18 cellular contexts compared by ENCODE assay signal in the genomic region with DNA sequence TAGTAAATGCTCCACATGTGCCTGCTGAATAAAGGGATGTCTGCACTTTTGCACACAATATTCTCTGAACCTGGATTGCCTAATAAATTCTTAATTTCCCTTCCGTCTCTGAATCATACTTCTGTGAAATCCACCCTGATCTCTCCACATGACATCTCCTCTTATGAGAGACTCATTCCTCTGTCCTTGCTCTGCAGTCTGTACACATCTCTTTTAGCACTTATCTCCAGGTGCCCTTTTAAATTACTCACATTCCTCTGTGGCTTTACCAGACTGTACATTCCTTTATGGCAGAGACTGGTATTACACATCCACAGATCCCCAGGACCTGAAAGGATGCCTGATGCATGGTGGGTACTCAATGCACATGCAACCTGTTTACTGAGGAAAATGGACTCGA.
DNase-seq lines count a peak whose midpoint lies in the region; ATAC-seq, FAIRE-seq and TF ChIP-seq lines count a peak whose summit lies in the region.
"Had no signal": no experiment of that assay in that cellular context is flagged by ENCODE, and none has a peak within 500 bp of the region (broad histone marks: within the 10 kb centered on the region; RNA-seq: fewer than 3 reads in every experiment).

No MANE protein-coding gene starts in this region.

- TF ChIP-seq POLR2A in H54 (IDR thresholded peaks at IDR 0.05; ENCODE audit: low read depth, low read length): no peak

- H3K4me1 ChIP-seq in adipocyte (ENCODE audit: control insufficient read depth, insufficient read depth, low read length) (peaks cover 20% of the 10 kb centered on the region), neural progenitor cell (no peaks in the 10 kb centered on the region)
- H3K4me1 ChIP-seq: lower lobe of right lung, vagina had no signal

- no peaks in the 10 kb centered on the region for H3F3A ChIP-seq in neural progenitor cell (ENCODE audit: low read depth)

- H3K4me3 Mint-ChIP-seq in neural progenitor cell: no peak overlapping the region
- no peak overlapping the region for H3K4me3 Mint-ChIP-seq in natural killer cell treated with Interleukin-12 subunit alpha and Interleukin-12 subunit beta and Interleukin-15 and Interleukin-18, amount 100 ng/mL, for 72 hours
- H3K4me3 Mint-ChIP-seq: activated CD4-positive, alpha-beta T cell treated with anti-CD3 and anti-CD28 coated beads, Interleukin-2, amount 10 ng/mL, durations not matched to agents 7 days and 5 days; activated T-cell treated with anti-CD3 and anti-CD28 coated beads, Interleukin-2, amount 50 U/mL, for 4 hours; neural crest cell; stimulated activated memory B cell treated with anti-CD40 and anti-IgM and Interleukin-4, amounts not matched to agents 10 μg/mL and 1 μg/mL and 100 μg/mL, for 72 hours had no signal

- H3K27me3 ChIP-seq in adipocyte (replicated peaks; ENCODE audit: control insufficient read depth, insufficient read depth, low read length): no peaks in the 10 kb centered on the region
- no peaks in the 10 kb centered on the region for H3K27me3 ChIP-seq in neural progenitor cell
- H3K27me3 ChIP-seq: vagina had no signal

- FAIRE-seq in H54 (lab: Jason Lieb, UNC): peak; percentile 69

- H3K9me3 Mint-ChIP-seq in neural progenitor cell: no peaks in the 10 kb centered on the region
- peaks cover 3% of the 10 kb centered on the region for H3K9me3 Mint-ChIP-seq in natural killer cell treated with Interleukin-12 subunit alpha and Interleukin-12 subunit beta and Interleukin-15 and Interleukin-18, amount 100 ng/mL, for 72 hours
- H3K9me3 Mint-ChIP-seq: activated CD4-positive, alpha-beta T cell treated with anti-CD3 and anti-CD28 coated beads, Interleukin-2, amount 10 ng/mL, durations not matched to agents 7 days and 5 days; activated T-cell treated with anti-CD3 and anti-CD28 coated beads, Interleukin-2, amount 50 U/mL, for 4 hours; neural crest cell; stimulated activated memory B cell treated with anti-CD40 and anti-IgM and Interleukin-4, amounts not matched to agents 10 μg/mL and 1 μg/mL and 100 μg/mL, for 72 hours had no signal

- no peaks in the 10 kb centered on the region for H3K27me3 Mint-ChIP-seq in neural progenitor cell (ENCODE audit: insufficient read depth, low read depth)
- H3K27me3 Mint-ChIP-seq in natural killer cell treated with Interleukin-12 subunit alpha and Interleukin-12 subunit beta and Interleukin-15 and Interleukin-18, amount 100 ng/mL, for 72 hours: no peaks in the 10 kb centered on the region
- H3K27me3 Mint-ChIP-seq: activated CD4-positive, alpha-beta T cell treated with anti-CD3 and anti-CD28 coated beads, Interleukin-2, amount 10 ng/mL, durations not matched to agents 7 days and 5 days; stimulated activated memory B cell treated with anti-CD40 and anti-IgM and Interleukin-4, amounts not matched to agents 10 μg/mL and 1 μg/mL and 100 μg/mL, for 72 hours had no signal

- no peaks in the 10 kb centered on the region for H3K79me2 ChIP-seq in neural progenitor cell (ENCODE audit: low read depth)

- no peak overlapping the region for H3K9ac ChIP-seq in adipocyte (ENCODE audit: low read length)
- no peak overlapping the region for H3K9ac ChIP-seq in neural progenitor cell

- DNase-seq in ACHN: peak; percentile 53
- peak; percentile 23 for DNase-seq in H54 (ENCODE audit: insufficient read length, low spot score)
- peak; percentile 46 for DNase-seq in adipocyte (ENCODE audit: low read depth)
- peak; percentile 69 for DNase-seq in islet precursor cell
- no peak for DNase-seq in neural progenitor cell (ENCODE audit: low spot score)
- no peak for DNase-seq in central memory CD4-positive, alpha-beta T cell
- DNase-seq in natural killer cell treated with Interleukin-12 subunit alpha and Interleukin-12 subunit beta and Interleukin-15 and Interleukin-18, amount 100 ng/mL, for 72 hours (ENCODE audit: low spot score): no peak
- DNase-seq: activated CD4-positive, alpha-beta T cell treated with anti-CD3 and anti-CD28 coated beads, Interleukin-2, amount 10 ng/mL, durations not matched to agents 7 days and 5 days; activated T-cell treated with anti-CD3 and anti-CD28 coated beads, Interleukin-2, amount 50 U/mL, for 4 hours; dermis blood vessel endothelial cell; lower lobe of right lung; NCI-H187 treated with DMSO at 0.1 percent for 48 hours; NCI-H774 had no signal

- H3K36me3 ChIP-seq in adipocyte (ENCODE audit: control insufficient read depth, insufficient read depth, low read length, severe bottlenecking): no peaks in the 10 kb centered on the region
- no peaks in the 10 kb centered on the region for H3K36me3 ChIP-seq in neural progenitor cell
- H3K36me3 ChIP-seq: HAP-1, lower lobe of right lung, vagina had no signal

- H3K4me1 Mint-ChIP-seq in neural progenitor cell: no peaks in the 10 kb centered on the region
- H3K4me1 Mint-ChIP-seq in natural killer cell treated with Interleukin-12 subunit alpha and Interleukin-12 subunit beta and Interleukin-15 and Interleukin-18, amount 100 ng/mL, for 72 hours (ENCODE audit: low read depth in 2 of 2): no peaks in the 10 kb centered on the region
- H3K4me1 Mint-ChIP-seq: activated CD4-positive, alpha-beta T cell treated with anti-CD3 and anti-CD28 coated beads, Interleukin-2, amount 10 ng/mL, durations not matched to agents 7 days and 5 days; neural crest cell; stimulated activated memory B cell treated with anti-CD40 and anti-IgM and Interleukin-4, amounts not matched to agents 10 μg/mL and 1 μg/mL and 100 μg/mL, for 72 hours had no signal

- no peaks in the 10 kb centered on the region for H4K20me1 ChIP-seq in neural progenitor cell (ENCODE audit: low read depth)

- no peak overlapping the region for H2AFZ ChIP-seq in neural progenitor cell (replicated peaks)

- H3K4me2 ChIP-seq in neural progenitor cell: no peak overlapping the region

- H3K4me3 ChIP-seq in adipocyte (ENCODE audit: low read length): no peak overlapping the region
- no peak overlapping the region for H3K4me3 ChIP-seq in neural progenitor cell
- H3K4me3 ChIP-seq: HAP-1, lower lobe of right lung, vagina had no signal

- in situ Hi-C loops in ACHN (cut with HindIII; ENCODE audit: low pct_ligation_motif_present, low pct_unique_long_range_greater_than_20kb, low sequenced_read_pairs): no loop called here

- H3K27ac Mint-ChIP-seq in neural progenitor cell: no peak overlapping the region
- H3K27ac Mint-ChIP-seq in natural killer cell treated with Interleukin-12 subunit alpha and Interleukin-12 subunit beta and Interleukin-15 and Interleukin-18, amount 100 ng/mL, for 72 hours: no peak overlapping the region
- H3K27ac Mint-ChIP-seq: activated CD4-positive, alpha-beta T cell treated with anti-CD3 and anti-CD28 coated beads, Interleukin-2, amount 10 ng/mL, durations not matched to agents 7 days and 5 days; stimulated activated memory B cell treated with anti-CD40 and anti-IgM and Interleukin-4, amounts not matched to agents 10 μg/mL and 1 μg/mL and 100 μg/mL, for 72 hours had no signal

- TF ChIP-seq CTCF in neural progenitor cell (IDR thresholded peaks at IDR 0.05): no peak

- H3K9me3 ChIP-seq in adipocyte (ENCODE audit: control insufficient read depth, low read length) (no peaks in the 10 kb centered on the region), neural progenitor cell (ENCODE audit: low read depth) (no peaks in the 10 kb centered on the region)
- H3K9me3 ChIP-seq: HAP-1, lower lobe of right lung, vagina had no signal

- H3K27ac ChIP-seq in neural progenitor cell: no peak overlapping the region
- H3K27ac ChIP-seq: lower lobe of right lung, vagina had no signal

- no peak for ATAC-seq in HG03442 (IDR thresholded peaks at IDR 0.05; ENCODE audit: unreplicated experiment)
- no peak for ATAC-seq in natural killer cell treated with Interleukin-12 subunit alpha and Interleukin-12 subunit beta and Interleukin-15 and Interleukin-18, amount 100 ng/mL, for 72 hours
- ATAC-seq: activated T-cell treated with anti-CD3 and anti-CD28 coated beads, Interleukin-2, amount 50 U/mL, for 4 hours; lower lobe of right lung had no signal

- H3K36me3 Mint-ChIP-seq in neural progenitor cell: no peaks in the 10 kb centered on the region
- H3K36me3 Mint-ChIP-seq in natural killer cell treated with Interleukin-12 subunit alpha and Interleukin-12 subunit beta and Interleukin-15 and Interleukin-18, amount 100 ng/mL, for 72 hours: no peaks in the 10 kb centered on the region
- H3K36me3 Mint-ChIP-seq: stimulated activated memory B cell treated with anti-CD40 and anti-IgM and Interleukin-4, amounts not matched to agents 10 μg/mL and 1 μg/mL and 100 μg/mL, for 72 hours had no signal

Comparison
In these comparisons a context has a peak if more than half of its experiments do, and no peak if none do; other contexts are left out.
1. DNase-seq: peak in ACHN (single experiment), H54 (single experiment), adipocyte (single experiment) and islet precursor cell (single experiment); none in neural progenitor cell (single experiment), central memory CD4-positive, alpha-beta T cell (single experiment) and natural killer cell treated with Interleukin-12 subunit alpha and Interleukin-12 subunit beta and Interleukin-15 and Interleukin-18, amount 100 ng/mL, for 72 hours (single experiment).